In the genomic region with DNA sequence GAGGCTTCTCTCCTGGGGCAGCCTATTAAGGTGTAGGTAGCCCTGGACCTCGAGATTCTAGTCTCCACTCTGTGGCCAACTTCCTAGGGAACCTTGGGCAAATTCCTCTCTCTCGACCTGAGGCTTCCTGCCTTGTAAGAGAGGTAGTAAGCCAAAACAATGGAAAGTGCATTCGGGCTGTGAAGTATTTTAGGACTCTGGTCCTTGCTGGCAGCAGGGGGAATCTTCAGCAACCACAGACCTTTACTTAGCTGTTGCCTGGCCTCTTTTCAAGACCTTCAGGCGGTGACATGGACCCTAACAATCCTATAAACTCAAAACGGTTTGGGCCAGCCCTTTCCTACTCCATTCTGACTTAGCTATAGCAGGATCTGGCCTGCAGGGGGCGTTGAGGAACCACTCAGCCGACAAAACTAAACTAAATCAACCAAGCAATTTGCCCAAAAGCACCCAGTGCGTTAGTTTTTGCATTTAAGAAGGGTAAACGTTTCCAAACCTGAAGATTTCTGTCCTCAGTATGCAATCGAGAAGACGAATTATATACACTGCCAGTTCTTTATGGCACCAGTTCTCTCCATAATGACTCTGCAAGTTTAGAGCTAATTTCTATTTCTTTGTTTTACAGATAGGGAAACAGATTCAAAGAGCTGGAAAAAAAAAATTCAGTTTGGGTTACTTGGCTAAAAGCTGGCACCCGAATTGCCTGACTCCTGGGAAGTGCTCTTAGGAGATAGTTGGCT, we compare ENCODE assay signal across 8 cellular contexts. TPM values are rescaled to one million over a fixed set of nuclear protein-coding genes. Genes with fewer than 3 reads are reported as not detected.
DNase-seq lines count a peak whose midpoint lies in the region; ATAC-seq, FAIRE-seq and TF ChIP-seq lines count a peak whose summit lies in the region.

No MANE protein-coding gene starts in this region.

- ATAC-seq in GM18907 (IDR thresholded peaks at IDR 0.05; ENCODE audit: unreplicated experiment) = peak; percentile 23
- peak; percentile 39 for ATAC-seq in body of pancreas
- ATAC-seq in HG03571 (IDR thresholded peaks at IDR 0.05; ENCODE audit: unreplicated experiment) = no peak

- H3K36me3 ChIP-seq in body of pancreas (replicated peaks in 1 of 2; ENCODE audit: insufficient read depth in 1 of 2, low read depth in 2 of 2) = no peaks in the 10 kb centered on the region
- H3K36me3 ChIP-seq in iPS-18a (ENCODE audit: control insufficient read depth, low read depth, low read length) = no peaks in the 10 kb centered on the region

- peak overlapping the region; percentile 2; the same call in 1 of the 2 replicates for H3K4me3 ChIP-seq in AG04449 (ENCODE audit: low read depth, low read length)
- H3K4me3 ChIP-seq in body of pancreas = no peak overlapping the region
- H3K4me3 ChIP-seq in iPS-18a (ENCODE audit: low read length) = no peak overlapping the region
- peak overlapping the region; percentile 10 for H3K4me3 ChIP-seq in skeletal muscle cell (ENCODE audit: low read depth, low read length)

- no peak for TF ChIP-seq POLR2A in body of pancreas (IDR thresholded peaks at IDR 0.05)

- DNase-seq in AG04449 (ENCODE audit: low read depth, low spot score) (no peak), NCI-H2081 treated with DMSO at 0.1 percent for 48 hours (lab: John Stamatoyannopoulos, UW) (peak; percentile 37), body of pancreas (peak; percentile 81 to 88 (median 86)), skeletal muscle cell (ENCODE audit: low read depth) (peak; percentile 51)

- FAIRE-seq in TTC549 (lab: Jason Lieb, UNC) = peak; percentile 70

- H3K27ac ChIP-seq in body of pancreas (peak overlapping the region; percentile 73 to 90 (median 85)), iPS-18a (ENCODE audit: low read length) (no peak overlapping the region)

- H3K27me3 ChIP-seq in body of pancreas = no peaks in the 10 kb centered on the region
- H3K27me3 ChIP-seq in iPS-18a (ENCODE audit: control insufficient read depth, insufficient read depth, low read length) = no peaks in the 10 kb centered on the region

- WGBS in body of pancreas, 2 donors = 2% methylated on average over 12 of the region's 12 CpGs

- POLR2A ChIA-PET in AG04449 (lab: Yijun Ruan, JAX) = interaction anchor here (0.6 to 4.1 kb wide), 11 partner anchors 9 to 353 kb away, joined by 3 to 32 read pairs (median 4); a partner anchor contains a TSS

- TF ChIP-seq CTCF in AG04449 (IDR thresholded peaks at IDR 0.05; ENCODE audit: insufficient read depth, low read length, missing control alignments) (peak; percentile 83), body of pancreas (IDR thresholded peaks at IDR 0.05) (peak; percentile 75 to 93 (median 88))

- peaks cover 60% of the 10 kb centered on the region for H3K4me1 ChIP-seq in body of pancreas
- peaks cover 20% of the 10 kb centered on the region for H3K4me1 ChIP-seq in iPS-18a (ENCODE audit: control insufficient read depth, low read depth, low read length)

- H3K9ac ChIP-seq in iPS-18a (ENCODE audit: low read length) = peak overlapping the region; percentile 21

- CTCF ChIA-PET in AG04449 (lab: Yijun Ruan, JAX) = interaction anchor here (0.7 to 6.0 kb wide), 50 partner anchors 12 to 629 kb away, joined by 3 to 148 read pairs (median 4); a partner anchor contains a TSS

- no peaks in the 10 kb centered on the region for H3K9me3 ChIP-seq in body of pancreas
- H3K9me3 ChIP-seq in iPS-18a (ENCODE audit: control insufficient read depth, low read depth, low read length) = no peaks in the 10 kb centered on the region

- intact Hi-C loops in body of pancreas (cut with DNase I) = loop anchor here (10.0 kb wide), 1 partner anchor 256 kb away; a partner anchor contains a TSS

RNA-seq across cellular contexts. Expression of a gene that starts 10.9 kb away (rescaled TPM):
- total RNA-seq in body of pancreas = 10 to 100 TPM in 1 of 2 donors, 1 to 10 TPM in 1; 8.2 to 12.5 TPM

RNA-seq across cellular contexts. Expression of a gene that starts 12.5 kb away (rescaled TPM):
- total RNA-seq in body of pancreas = 10 to 100 TPM; 62.0 to 93.4 TPM

RNA-seq across cellular contexts. Expression of a gene that starts 15.6 kb away (rescaled TPM):
- 10 to 100 TPM; 18.7 to 53.1 TPM for total RNA-seq in body of pancreas

Comparison
In these comparisons a context has a peak if more than half of its experiments do, and no peak if none do; other contexts are left out.
1. H3K4me3 ChIP-seq: peak in AG04449 (single experiment) and skeletal muscle cell (single experiment); none in body of pancreas (0 of 2) and iPS-18a (single experiment).